26 cellular contexts compared by ENCODE assay signal in genomic region chr22:36293606-36294292, GRCh38. TPM values are rescaled to one million over a fixed set of nuclear protein-coding genes. Genes with fewer than 3 reads are reported as not detected.
A peak's percentile ranks its signal among the peaks of the same experiment; 100 is the strongest.
DNase-seq lines count a peak whose midpoint lies in the region; ATAC-seq, FAIRE-seq and TF ChIP-seq lines count a peak whose summit lies in the region.
"Had no signal": no experiment of that assay in that cellular context is flagged by ENCODE, and none has a peak within 500 bp of the region (broad histone marks: within the 10 kb centered on the region; RNA-seq: fewer than 3 reads in every experiment).

No MANE protein-coding gene starts in this region.

- no peak overlapping the region for H2BK15ac ChIP-seq in neuronal stem cell (ENCODE audit: low read length)

- H3K27ac ChIP-seq in CD4-positive, alpha-beta memory T cell (ENCODE audit: low read depth, low read length) = peak overlapping the region; percentile 1
- H3K27ac ChIP-seq in K562 (ENCODE audit: extremely low read depth, low read depth, low read length) = no peak overlapping the region
- no peak overlapping the region for H3K27ac ChIP-seq in neuronal stem cell (replicated peaks; ENCODE audit: low read length)
- H3K27ac ChIP-seq: BLaER1, coronary artery, parathyroid adenoma, SJSA1, stomach had no signal

- TSS peak; percentile 62 for BruUV-seq in K562 (replicated peaks; lab: Mats Ljungman, UMichigan)

- H2AK5ac ChIP-seq in neuronal stem cell (ENCODE audit: low read depth, low read length) = no peak overlapping the region

- no peak overlapping the region for H3K4me3 ChIP-seq in CD4-positive, alpha-beta memory T cell (ENCODE audit: low read length in 2 of 2)
- no peak overlapping the region for H3K4me3 ChIP-seq in K562
- H3K4me3 ChIP-seq in neuronal stem cell (ENCODE audit: low read length in 2 of 2) = no peak overlapping the region
- H3K4me3 ChIP-seq: BLaER1, coronary artery, heart left ventricle, SJSA1, stomach had no signal

- H2BK12ac ChIP-seq in neuronal stem cell (ENCODE audit: low read length) = no peak overlapping the region

- H4K8ac ChIP-seq in neuronal stem cell (ENCODE audit: low read depth, low read length) = no peak overlapping the region

- no peak for TF ChIP-seq POLR2A in K562 (conservative IDR thresholded peaks at IDR 0.05)

- CTCF ChIA-PET in activated CD4-positive, alpha-beta T cell treated with anti-CD3 and anti-CD28 coated beads, Interleukin-2, amount 10 ng/mL, durations not matched to agents 7 days and 5 days (lab: Charles Lee) = interaction anchor here (0.5 to 3.0 kb wide), 8 partner anchors 9 to 200 kb away, joined by 3 to 13 read pairs (median 4); no protein-coding TSS in a partner anchor
- CTCF ChIA-PET in activated CD4-positive, alpha-beta T cell treated with anti-CD3 and anti-CD28 coated beads for 36 hours (lab: Charles Lee) = interaction anchor here (0.9 to 5.4 kb wide), 7 partner anchors 8 to 193 kb away, joined by 3 to 44 read pairs (median 4); partner anchors contain the start of gene TXN2
- CTCF ChIA-PET in CD4-positive, alpha-beta memory T cell (lab: Charles Lee; ENCODE audit: partially characterized antibody) = interaction anchor here (1.0 to 2.5 kb wide), 5 partner anchors 8 to 177 kb away, joined by 3 to 19 read pairs (median 6); no protein-coding TSS in a partner anchor
- CTCF ChIA-PET in K562 (lab: Yijun Ruan, JAX; ENCODE audit: low intra/inter-chr PET ratio) = no interaction called here

- no peak overlapping the region for H3K4ac ChIP-seq in neuronal stem cell (ENCODE audit: low read length)

- no peaks in the 10 kb centered on the region for H3K27me3 Mint-ChIP-seq in activated CD4-positive, alpha-beta T cell treated with anti-CD3 and anti-CD28 coated beads, Interleukin-2, amount 10 ng/mL, durations not matched to agents 7 days and 5 days
- H3K27me3 Mint-ChIP-seq in activated CD4-positive, alpha-beta T cell treated with anti-CD3 and anti-CD28 coated beads for 36 hours = no peaks in the 10 kb centered on the region
- H3K27me3 Mint-ChIP-seq in CD4-positive, alpha-beta memory T cell = no peaks in the 10 kb centered on the region
- H3K27me3 Mint-ChIP-seq: activated B cell treated with CpG ODN at 0.5 μM for 24 hours; naive thymus-derived CD8-positive, alpha-beta T cell; type B pancreatic cell had no signal

- no peak overlapping the region for H3K14ac ChIP-seq in neuronal stem cell (ENCODE audit: low read length)

- H3K27me3 ChIP-seq in CD4-positive, alpha-beta memory T cell (ENCODE audit: insufficient read depth, low read length) = no peaks in the 10 kb centered on the region
- H3K27me3 ChIP-seq in K562 (ENCODE audit: control insufficient read depth in 2 of 2, insufficient read depth in 2 of 2, low read length in 2 of 2) (no peaks in the 10 kb centered on the region), neuronal stem cell (ENCODE audit: control insufficient read depth in 3 of 3, insufficient read depth in 3 of 3, low read depth in 1 of 3, low read length in 3 of 3) (no peaks in the 10 kb centered on the region)
- H3K27me3 ChIP-seq: BLaER1, heart left ventricle, SJSA1, stomach had no signal

- intact Hi-C loops in activated CD4-positive, alpha-beta T cell treated with anti-CD3 and anti-CD28 coated beads for 36 hours (cut with DNase I, micrococcal nuclease) = no loop called here
- intact Hi-C loops in CD4-positive, alpha-beta memory T cell (cut with micrococcal nuclease) = no loop called here
- intact Hi-C loops in K562 (cut with micrococcal nuclease) = no loop called here

- FAIRE-seq in K562 (lab: Jason Lieb, UNC) = no peak
- FAIRE-seq: A204.1, endometrium, H54 had no signal

- TF ChIP-seq CTCF in K562 (IDR thresholded peaks at IDR 0.05 in 2 of 3, conservative IDR thresholded peaks at IDR 0.05 in 1 of 3; ENCODE audit: insufficient read depth in 2 of 3, low read depth in 1 of 3, low read length in 3 of 3) = no peak

- no peak overlapping the region for H3K4me3 Mint-ChIP-seq in activated CD4-positive, alpha-beta T cell treated with anti-CD3 and anti-CD28 coated beads, Interleukin-2, amount 10 ng/mL, durations not matched to agents 7 days and 5 days
- no peak overlapping the region for H3K4me3 Mint-ChIP-seq in activated CD4-positive, alpha-beta T cell treated with anti-CD3 and anti-CD28 coated beads for 36 hours
- peak overlapping the region in 1 of 8 donors; percentile 5 for H3K4me3 Mint-ChIP-seq in CD4-positive, alpha-beta memory T cell
- H3K4me3 Mint-ChIP-seq: activated B cell treated with CpG ODN at 0.5 μM for 24 hours, immature natural killer cell, type B pancreatic cell had no signal

- peak overlapping the region; percentile 72 for H2BK5ac ChIP-seq in neuronal stem cell (ENCODE audit: low read length)

- no peak for TF ChIP-seq EP300 in K562 (IDR thresholded peaks at IDR 0.05; ENCODE audit: low read length)

- peaks cover 1% of the 10 kb centered on the region for H3K79me1 ChIP-seq in neuronal stem cell (ENCODE audit: low read depth, low read length)

- in situ Hi-C loops in K562 (cut with MboI) = no loop called here

- H3K36me3 ChIP-seq in CD4-positive, alpha-beta memory T cell (ENCODE audit: insufficient read depth, low read length) = peaks cover 82% of the 10 kb centered on the region
- H3K36me3 ChIP-seq in K562 (ENCODE audit: control insufficient read depth, insufficient read depth, low read length) (peaks cover 80% of the 10 kb centered on the region; the same call in 2 of the 3 replicates), neuronal stem cell (replicated peaks in 1 of 2; ENCODE audit: control insufficient read depth in 2 of 2, insufficient read depth in 2 of 2, low read length in 2 of 2) (peaks cover 78 to 88% of the 10 kb centered on the region in 2 donors)

- no peak overlapping the region for H3K18ac ChIP-seq in neuronal stem cell (ENCODE audit: low read length)

- peaks cover 81% of the 10 kb centered on the region for H3K36me3 Mint-ChIP-seq in activated CD4-positive, alpha-beta T cell treated with anti-CD3 and anti-CD28 coated beads, Interleukin-2, amount 10 ng/mL, durations not matched to agents 7 days and 5 days (ENCODE audit: low read depth)
- peaks cover 91% of the 10 kb centered on the region for H3K36me3 Mint-ChIP-seq in activated CD4-positive, alpha-beta T cell treated with anti-CD3 and anti-CD28 coated beads for 36 hours (ENCODE audit: low read depth)
- peaks cover 75 to 82% of the 10 kb centered on the region in 2 donors for H3K36me3 Mint-ChIP-seq in CD4-positive, alpha-beta memory T cell

- no peak overlapping the region for H2AFZ ChIP-seq in K562 (ENCODE audit: low read depth, low read length)
- no peak overlapping the region for H2AFZ ChIP-seq in neuronal stem cell (ENCODE audit: low read length)
- H2AFZ ChIP-seq: parathyroid adenoma had no signal

- H4K91ac ChIP-seq in neuronal stem cell (ENCODE audit: low read depth, low read length, poor library complexity) = no peak overlapping the region

- H4K20me1 ChIP-seq in K562 (replicated peaks; ENCODE audit: control insufficient read depth, insufficient read depth, low read length) = no peaks in the 10 kb centered on the region

- 90% methylated on average over 13 of the region's 26 CpGs for WGBS in K562 (ENCODE audit: insufficient coverage, low coverage, missing lambda C conversion rate)
- WGBS in neuronal stem cell (ENCODE audit: extremely low coverage in 2 of 2, insufficient read length in 2 of 2, insufficient replicate concordance in 1 of 2), 2 donors = no CpG with 5 or more reads among the region's 26 CpGs

- H3K9me3 Mint-ChIP-seq in activated CD4-positive, alpha-beta T cell treated with anti-CD3 and anti-CD28 coated beads, Interleukin-2, amount 10 ng/mL, durations not matched to agents 7 days and 5 days = no peaks in the 10 kb centered on the region
- H3K9me3 Mint-ChIP-seq in activated CD4-positive, alpha-beta T cell treated with anti-CD3 and anti-CD28 coated beads for 36 hours (ENCODE audit: low read depth) = no peaks in the 10 kb centered on the region
- H3K9me3 Mint-ChIP-seq in CD4-positive, alpha-beta memory T cell = peaks cover 0 to 15% (median 0%) of the 10 kb centered on the region in 8 donors
- H3K9me3 Mint-ChIP-seq: activated B cell treated with CpG ODN at 0.5 μM for 24 hours, immature natural killer cell, type B pancreatic cell had no signal

- peaks cover 53% of the 10 kb centered on the region for H3K4me1 Mint-ChIP-seq in activated CD4-positive, alpha-beta T cell treated with anti-CD3 and anti-CD28 coated beads, Interleukin-2, amount 10 ng/mL, durations not matched to agents 7 days and 5 days
- H3K4me1 Mint-ChIP-seq in activated CD4-positive, alpha-beta T cell treated with anti-CD3 and anti-CD28 coated beads for 36 hours = peaks cover 24% of the 10 kb centered on the region
- peaks cover 26 to 68% (median 47%) of the 10 kb centered on the region in 4 donors for H3K4me1 Mint-ChIP-seq in CD4-positive, alpha-beta memory T cell
- H3K4me1 Mint-ChIP-seq: activated B cell treated with CpG ODN at 0.5 μM for 24 hours had no signal

- no peaks in the 10 kb centered on the region for H3K79me2 ChIP-seq in K562 (ENCODE audit: control insufficient read depth, insufficient read depth, low read length)
- H3K79me2 ChIP-seq: parathyroid adenoma had no signal

- ATAC-seq in activated CD4-positive, alpha-beta T cell treated with anti-CD3 and anti-CD28 coated beads for 36 hours = no peak
- no peak for ATAC-seq in K562
- ATAC-seq: heart left ventricle; naive thymus-derived CD8-positive, alpha-beta T cell had no signal

- no peak overlapping the region for H3K9ac ChIP-seq in K562 (ENCODE audit: insufficient read depth in 1 of 2, low read depth in 2 of 2, low read length in 2 of 2)
- H3K9ac ChIP-seq in neuronal stem cell (ENCODE audit: low read depth, low read length, poor library complexity) = no peak overlapping the region
- H3K9ac ChIP-seq: BLaER1, parathyroid adenoma had no signal

- H3K9me3 ChIP-seq in CD4-positive, alpha-beta memory T cell (ENCODE audit: control insufficient read depth in 1 of 2, low read length in 2 of 2) = no peaks in the 10 kb centered on the region
- H3K9me3 ChIP-seq in K562 (replicated peaks; ENCODE audit: control insufficient read depth, insufficient read depth, low read depth, low read length) = no peaks in the 10 kb centered on the region
- H3K9me3 ChIP-seq in neuronal stem cell (replicated peaks in 1 of 2; ENCODE audit: control insufficient read depth in 2 of 2, insufficient read depth in 1 of 2, low read depth in 1 of 2, low read length in 2 of 2) = peaks cover 0 to 24% of the 10 kb centered on the region in 2 donors
- H3K9me3 ChIP-seq: heart left ventricle, SJSA1, stomach had no signal

- H3K4me2 ChIP-seq in K562 (ENCODE audit: insufficient read depth, low read length) = no peak overlapping the region
- no peak overlapping the region for H3K4me2 ChIP-seq in neuronal stem cell (ENCODE audit: insufficient read depth, low read length, poor library complexity, severe bottlenecking)
- H3K4me2 ChIP-seq: BLaER1 had no signal

- H3K23ac ChIP-seq in neuronal stem cell (ENCODE audit: low read depth, low read length, poor library complexity) = no peak overlapping the region

- H2BK120ac ChIP-seq in neuronal stem cell (ENCODE audit: low read depth, low read length) = no peak overlapping the region

- no peak for TF ChIP-seq RAD21 in K562 (CRISPR knock-in tag; conservative IDR thresholded peaks at IDR 0.05 in 1 of 2, IDR thresholded peaks at IDR 0.05 in 1 of 2)

- POLR2A ChIA-PET in activated CD4-positive, alpha-beta T cell treated with anti-CD3 and anti-CD28 coated beads, Interleukin-2, amount 10 ng/mL, durations not matched to agents 7 days and 5 days (lab: Charles Lee) = no interaction called here
- POLR2A ChIA-PET in activated CD4-positive, alpha-beta T cell treated with anti-CD3 and anti-CD28 coated beads for 36 hours (lab: Charles Lee) = interaction anchor here (0.6 kb wide), 1 partner anchor 10 kb away, joined by 3 read pairs; no protein-coding TSS in a partner anchor
- POLR2A ChIA-PET in CD4-positive, alpha-beta memory T cell (lab: Charles Lee; ENCODE audit: partially characterized antibody) = interaction anchor here (0.8 to 9.8 kb wide), 13 partner anchors 8 to 188 kb away, joined by 3 to 59 read pairs (median 4); partner anchors contain the start of gene TXN2
- POLR2A ChIA-PET in K562 (lab: Yijun Ruan, JAX) = interaction anchor here (0.6 to 1.1 kb wide), 5 partner anchors 10 to 196 kb away, joined by 3 to 5 read pairs (median 3); no protein-coding TSS in a partner anchor

- peak overlapping the region; percentile 46 for H3K27ac Mint-ChIP-seq in activated CD4-positive, alpha-beta T cell treated with anti-CD3 and anti-CD28 coated beads, Interleukin-2, amount 10 ng/mL, durations not matched to agents 7 days and 5 days
- no peak overlapping the region for H3K27ac Mint-ChIP-seq in activated CD4-positive, alpha-beta T cell treated with anti-CD3 and anti-CD28 coated beads for 36 hours
- peak overlapping the region in 5 of 7 donors; percentile 61 to 90 (median 79) for H3K27ac Mint-ChIP-seq in CD4-positive, alpha-beta memory T cell
- H3K27ac Mint-ChIP-seq: activated B cell treated with CpG ODN at 0.5 μM for 24 hours, type B pancreatic cell had no signal

- H3K4me1 ChIP-seq in CD4-positive, alpha-beta memory T cell (ENCODE audit: insufficient read depth, low read length) = peaks cover 51% of the 10 kb centered on the region
- H3K4me1 ChIP-seq in K562 (replicated peaks in 1 of 2; ENCODE audit: control insufficient read depth in 2 of 2, insufficient read depth in 2 of 2, low read length in 2 of 2) (peaks cover 0 to 8% of the 10 kb centered on the region in 2 experiments; a peak in 1 of 5 replicates), neuronal stem cell (ENCODE audit: control insufficient read depth in 2 of 2, insufficient read depth in 1 of 2, low read depth in 1 of 2, low read length in 2 of 2) (no peaks in the 10 kb centered on the region)
- H3K4me1 ChIP-seq: heart left ventricle, parathyroid adenoma, SJSA1 had no signal

- H3K9me1 ChIP-seq in K562 (ENCODE audit: control insufficient read depth, insufficient read depth, low read length) = no peaks in the 10 kb centered on the region

- no peak for DNase-seq in activated CD4-positive, alpha-beta T cell treated with anti-CD3 and anti-CD28 coated beads, Interleukin-2, amount 10 ng/mL, durations not matched to agents 7 days and 5 days
- DNase-seq in activated CD4-positive, alpha-beta T cell treated with anti-CD3 and anti-CD28 coated beads for 36 hours = no peak
- no peak for DNase-seq in CD4-positive, alpha-beta memory T cell
- DNase-seq in K562 (ENCODE audit: extremely low read depth in 1 of 4, low spot score in 3 of 4) (no peak), neuronal stem cell (ENCODE audit: low spot score) (no peak), CD1c-positive myeloid dendritic cell (ENCODE audit: extremely low spot score) (no peak), NCI-H774 (lab: John Stamatoyannopoulos, UW) (no peak), NCI-H510A (lab: John Stamatoyannopoulos, UW) (no peak)
- DNase-seq: activated B cell treated with CpG ODN at 0.5 μM for 24 hours; GF-D8; immature natural killer cell; mesenchymal stem cell; naive thymus-derived CD8-positive, alpha-beta T cell; NCI-H1417; NCI-H69; OCI-M1; stomach had no signal

RNA-seq across cellular contexts. Expression of gene APOL1, which starts 40.8 kb away (rescaled TPM):
- total RNA-seq in activated CD4-positive, alpha-beta T cell treated with anti-CD3 and anti-CD28 coated beads, Interleukin-2, amount 10 ng/mL, durations not matched to agents 7 days and 5 days = 10 to 100 TPM; 50.9 to 60.0 TPM
- total RNA-seq in activated CD4-positive, alpha-beta T cell treated with anti-CD3 and anti-CD28 coated beads for 36 hours = 10 to 100 TPM; 32.0 to 37.2 TPM
- total RNA-seq in CD4-positive, alpha-beta memory T cell = 10 to 100 TPM; 27.5 to 31.2 TPM
- polyA plus RNA-seq in CD4-positive, alpha-beta memory T cell = 10 to 100 TPM in 1 of 2 donors, 1 to 10 TPM in 1; 6.3 to 24.9 TPM
- 16.6 and 19.1 TPM in 2 replicates for total RNA-seq in K562 (2011; cell fraction: chromatin; rRNA removed; ENCODE audit: low replicate concordance)
- 16.3 and 21.5 TPM in 2 replicates for total RNA-seq in K562 (2011; cell fraction: nucleolus; rRNA removed)
- 19.4 and 21.1 TPM in 2 replicates for total RNA-seq in K562 (2011; cell fraction: nucleoplasm; rRNA removed)
- 5.8 TPM in 2 replicates for total RNA-seq in K562 (2014; rRNA removed)
- 3.5 and 4.1 TPM in 2 replicates for total RNA-seq in K562 (2014; rRNA removed; fragmentation: Illumina TruSeq; extraction: Trizol)
- 7.0 and 7.3 TPM in 2 replicates for total RNA-seq in K562 (2015; rRNA removed; fragmentation: Illumina TruSeq; extraction: Trizol)
- total RNA-seq in K562 (2021) = 8.1 and 9.0 TPM in 2 replicates
- polyA plus RNA-seq in K562 (2011; rRNA removed) = 4.7 and 5.6 TPM in 2 replicates
- 2.8 and 4.2 TPM in 2 replicates for polyA plus RNA-seq in K562 (2011; cell fraction: cytosol; rRNA removed)
- 7.4 and 14.5 TPM in 2 replicates for polyA plus RNA-seq in K562 (2011; cell fraction: nucleus; rRNA removed)
- polyA plus RNA-seq in K562 (2012) = 21.2 and 33.8 TPM in 2 replicates
- 9.5 and 9.7 TPM in 2 replicates for polyA plus RNA-seq in K562 (2014; fragmentation: Illumina TruSeq; extraction: Trizol)
- polyA plus RNA-seq in K562 (2014; fragmentation: Nextera tagmentation; extraction: Ambion mirVana) = 1 to 10 TPM; 2.5 to 4.2 TPM
- polyA plus RNA-seq in K562 (2014; rRNA removed) = 5.3 and 6.9 TPM in 2 replicates
- 4.9 and 5.3 TPM in 2 replicates for polyA minus RNA-seq in K562 (2011; rRNA and poly(A)+ RNA removed)
- 1.2 and 5.9 TPM in 2 replicates for polyA minus RNA-seq in K562 (2011; cell fraction: cytosol; rRNA and poly(A)+ RNA removed)
- 2.6 and 3.2 TPM in 2 replicates for polyA minus RNA-seq in K562 (2011; cell fraction: nucleus; rRNA and poly(A)+ RNA removed)
- polyA plus RNA-seq in neuronal stem cell (2013, experiment 1 of 2) = 0.06 TPM
- polyA plus RNA-seq in neuronal stem cell (2013, experiment 2 of 2) = 0.03 TPM

RNA-seq across cellular contexts. Expression of gene APOL2, which starts 54.4 kb away (rescaled TPM):
- 10 to 100 TPM; 77.0 to 85.4 TPM for total RNA-seq in activated CD4-positive, alpha-beta T cell treated with anti-CD3 and anti-CD28 coated beads, Interleukin-2, amount 10 ng/mL, durations not matched to agents 7 days and 5 days
- 10 to 100 TPM; 64.5 TPM for total RNA-seq in activated CD4-positive, alpha-beta T cell treated with anti-CD3 and anti-CD28 coated beads for 36 hours
- 100 to 1,000 TPM in 1 of 2 experiments, 10 to 100 TPM in 1; 96.4 to 103 TPM for total RNA-seq in CD4-positive, alpha-beta memory T cell
- 10 to 100 TPM; 24.4 to 27.0 TPM for polyA plus RNA-seq in CD4-positive, alpha-beta memory T cell
- total RNA-seq in K562 (2011; cell fraction: chromatin; rRNA removed; ENCODE audit: low replicate concordance) = 7.9 and 14.5 TPM in 2 replicates
- total RNA-seq in K562 (2011; cell fraction: nucleolus; rRNA removed) = 9.6 and 11.0 TPM in 2 replicates
- 11.5 and 15.8 TPM in 2 replicates for total RNA-seq in K562 (2011; cell fraction: nucleoplasm; rRNA removed)
- 8.9 and 9.7 TPM in 2 replicates for total RNA-seq in K562 (2014; rRNA removed)
- total RNA-seq in K562 (2014; rRNA removed; fragmentation: Illumina TruSeq; extraction: Trizol) = 9.3 and 10.6 TPM in 2 replicates
- 9.6 and 10.6 TPM in 2 replicates for total RNA-seq in K562 (2015; rRNA removed; fragmentation: Illumina TruSeq; extraction: Trizol)
- 9.7 and 10.6 TPM in 2 replicates for total RNA-seq in K562 (2021)
- 5.4 and 7.7 TPM in 2 replicates for polyA plus RNA-seq in K562 (2011; rRNA removed)
- 5.7 and 7.9 TPM in 2 replicates for polyA plus RNA-seq in K562 (2011; cell fraction: cytosol; rRNA removed)
- polyA plus RNA-seq in K562 (2011; cell fraction: nucleus; rRNA removed) = 7.8 and 12.8 TPM in 2 replicates
- polyA plus RNA-seq in K562 (2012) = 12.3 and 12.8 TPM in 2 replicates
- 8.9 and 9.4 TPM in 2 replicates for polyA plus RNA-seq in K562 (2014; fragmentation: Illumina TruSeq; extraction: Trizol)
- polyA plus RNA-seq in K562 (2014; fragmentation: Nextera tagmentation; extraction: Ambion mirVana) = 1 to 10 TPM; 2.7 to 6.8 TPM
- 6.6 and 6.9 TPM in 2 replicates for polyA plus RNA-seq in K562 (2014; rRNA removed)
- polyA minus RNA-seq in K562 (2011; rRNA and poly(A)+ RNA removed) = 7.8 and 13.2 TPM in 2 replicates
- 3.5 and 6.3 TPM in 2 replicates for polyA minus RNA-seq in K562 (2011; cell fraction: cytosol; rRNA and poly(A)+ RNA removed)
- polyA minus RNA-seq in K562 (2011; cell fraction: nucleus; rRNA and poly(A)+ RNA removed) = 2.4 and 3.6 TPM in 2 replicates
- 4.3 TPM for polyA plus RNA-seq in neuronal stem cell (2013, experiment 1 of 2)
- polyA plus RNA-seq in neuronal stem cell (2013, experiment 2 of 2) = 4.7 TPM
